ENCODE assay signal across 9 cellular contexts in genomic region chr13:111210488-111210887, GRCh38.
DNase-seq lines count a peak whose midpoint lies in the region; ATAC-seq and TF ChIP-seq lines count a peak whose summit lies in the region.
"Had no signal": no experiment of that assay in that cellular context is flagged by ENCODE, and none has a peak within 500 bp of the region (broad histone marks: within the 10 kb centered on the region; RNA-seq: fewer than 3 reads in every experiment).

No MANE protein-coding gene starts in this region.

- H3K9me3 ChIP-seq in upper lobe of left lung: no peaks in the 10 kb centered on the region
- H3K9me3 ChIP-seq: BLaER1 had no signal

- TF ChIP-seq CTCF in coronary artery (IDR thresholded peaks at IDR 0.05) (no peak), upper lobe of left lung (IDR thresholded peaks at IDR 0.05) (no peak)

- no peak for TF ChIP-seq EP300 in upper lobe of left lung (IDR thresholded peaks at IDR 0.05)

- H3K27ac ChIP-seq in coronary artery (peak overlapping the region; percentile 58 to 68), upper lobe of left lung (peak overlapping the region; percentile 5 to 58 (median 46))
- H3K27ac ChIP-seq: BLaER1 had no signal

- H3K27me3 Mint-ChIP-seq in activated T-cell treated with anti-CD3 and anti-CD28 coated beads, Interleukin-2, amount 50 U/mL, for 24 hours: no peaks in the 10 kb centered on the region
- H3K27me3 Mint-ChIP-seq in activated T-cell treated with anti-CD3 and anti-CD28 coated beads, Interleukin-2, amount 50 U/mL, for 4 hours (ENCODE audit: low read depth): no peaks in the 10 kb centered on the region

- DNase-seq in activated T-cell treated with anti-CD3 and anti-CD28 coated beads, Interleukin-2, amount 50 U/mL, for 24 hours: no peak
- DNase-seq in activated T-cell treated with anti-CD3 and anti-CD28 coated beads, Interleukin-2, amount 50 U/mL, for 4 hours: no peak
- DNase-seq in coronary artery (ENCODE audit: low spot score): peak; percentile 76
- DNase-seq in lung microvascular endothelial cell (ENCODE audit: low read depth in 2 of 2): peak; percentile 43 to 54
- peak in 1 of 2 donors; percentile 86 for DNase-seq in upper lobe of left lung

- ATAC-seq in activated T-cell treated with anti-CD3 and anti-CD28 coated beads, Interleukin-2, amount 50 U/mL, for 4 hours: no peak
- peak; percentile 62 to 84 for ATAC-seq in upper lobe of left lung (ENCODE audit: low FRiP score in 2 of 2)
- no peak for ATAC-seq in GM18870 (IDR thresholded peaks at IDR 0.05; ENCODE audit: unreplicated experiment)
- ATAC-seq in HG03196 (IDR thresholded peaks at IDR 0.05; ENCODE audit: unreplicated experiment): no peak
- no peak for ATAC-seq in HG02970 (IDR thresholded peaks at IDR 0.05; ENCODE audit: low FRiP score, unreplicated experiment)

- peaks cover 67% of the 10 kb centered on the region for H3K4me1 Mint-ChIP-seq in activated T-cell treated with anti-CD3 and anti-CD28 coated beads, Interleukin-2, amount 50 U/mL, for 24 hours (ENCODE audit: low read depth)
- H3K4me1 Mint-ChIP-seq in activated T-cell treated with anti-CD3 and anti-CD28 coated beads, Interleukin-2, amount 50 U/mL, for 4 hours (ENCODE audit: low read depth): peaks cover 59% of the 10 kb centered on the region

- TF ChIP-seq POLR2A in upper lobe of left lung (IDR thresholded peaks at IDR 0.05): no peak

- H3K4me3 ChIP-seq in coronary artery (peak overlapping the region; percentile 26), upper lobe of left lung (no peak overlapping the region)
- H3K4me3 ChIP-seq: BLaER1 had no signal

- H3K4me1 ChIP-seq in upper lobe of left lung: peaks cover 15 to 50% (median 38%) of the 10 kb centered on the region in 4 donors

- no peaks in the 10 kb centered on the region for H3K9me3 Mint-ChIP-seq in activated T-cell treated with anti-CD3 and anti-CD28 coated beads, Interleukin-2, amount 50 U/mL, for 24 hours
- no peaks in the 10 kb centered on the region for H3K9me3 Mint-ChIP-seq in activated T-cell treated with anti-CD3 and anti-CD28 coated beads, Interleukin-2, amount 50 U/mL, for 4 hours

- H3K4me3 Mint-ChIP-seq in activated T-cell treated with anti-CD3 and anti-CD28 coated beads, Interleukin-2, amount 50 U/mL, for 24 hours: no peak overlapping the region
- no peak overlapping the region for H3K4me3 Mint-ChIP-seq in activated T-cell treated with anti-CD3 and anti-CD28 coated beads, Interleukin-2, amount 50 U/mL, for 4 hours

- peaks cover 63% of the 10 kb centered on the region for H3K36me3 Mint-ChIP-seq in activated T-cell treated with anti-CD3 and anti-CD28 coated beads, Interleukin-2, amount 50 U/mL, for 24 hours (ENCODE audit: low read depth)
- peaks cover 11% of the 10 kb centered on the region for H3K36me3 Mint-ChIP-seq in activated T-cell treated with anti-CD3 and anti-CD28 coated beads, Interleukin-2, amount 50 U/mL, for 4 hours (ENCODE audit: insufficient read depth)

- H3K27me3 ChIP-seq in upper lobe of left lung: no peaks in the 10 kb centered on the region
- H3K27me3 ChIP-seq: BLaER1 had no signal

- 48 to 51% methylated on average over 9 of the region's 9 CpGs for WGBS in upper lobe of left lung, 2 donors

- H3K36me3 ChIP-seq in upper lobe of left lung: no peaks in the 10 kb centered on the region

- peak overlapping the region; percentile 4 for H3K27ac Mint-ChIP-seq in activated T-cell treated with anti-CD3 and anti-CD28 coated beads, Interleukin-2, amount 50 U/mL, for 24 hours

Comparison
In these comparisons a context has a peak if more than half of its experiments do, and no peak if none do; other contexts are left out.
1. DNase-seq: peak in coronary artery (single experiment) and lung microvascular endothelial cell (2 of 2); none in activated T-cell treated with anti-CD3 and anti-CD28 coated beads, Interleukin-2, amount 50 U/mL, for 24 hours (single experiment) and activated T-cell treated with anti-CD3 and anti-CD28 coated beads, Interleukin-2, amount 50 U/mL, for 4 hours (single experiment).
2. ATAC-seq: peak in upper lobe of left lung (2 of 2); none in activated T-cell treated with anti-CD3 and anti-CD28 coated beads, Interleukin-2, amount 50 U/mL, for 4 hours (0 of 2), GM18870 (single experiment), HG03196 (single experiment) and HG02970 (single experiment).